In genomic region chr4:183541081-183542045, GRCh38 we compare ENCODE assay signal across 1 cellular context.
TF ChIP-seq lines count a peak whose summit lies in the region.

No MANE protein-coding gene starts in this region.

TF ChIP-seq in IMR-90, 13 proteins besides CTCF, POLR2A, EP300 and RAD21 (continued from another document):
- no peak for TF ChIP-seq MAZ (IDR thresholded peaks at IDR 0.05; ENCODE audit: borderline replicate concordance, low read depth, low read length)
- TF ChIP-seq MXI1 (IDR thresholded peaks at IDR 0.05; ENCODE audit: borderline replicate concordance, low read depth, low read length): peak; percentile 31; the same call in 1 of the 2 replicates
